ENCODE assay signal across 1 cellular context in the genomic region with DNA sequence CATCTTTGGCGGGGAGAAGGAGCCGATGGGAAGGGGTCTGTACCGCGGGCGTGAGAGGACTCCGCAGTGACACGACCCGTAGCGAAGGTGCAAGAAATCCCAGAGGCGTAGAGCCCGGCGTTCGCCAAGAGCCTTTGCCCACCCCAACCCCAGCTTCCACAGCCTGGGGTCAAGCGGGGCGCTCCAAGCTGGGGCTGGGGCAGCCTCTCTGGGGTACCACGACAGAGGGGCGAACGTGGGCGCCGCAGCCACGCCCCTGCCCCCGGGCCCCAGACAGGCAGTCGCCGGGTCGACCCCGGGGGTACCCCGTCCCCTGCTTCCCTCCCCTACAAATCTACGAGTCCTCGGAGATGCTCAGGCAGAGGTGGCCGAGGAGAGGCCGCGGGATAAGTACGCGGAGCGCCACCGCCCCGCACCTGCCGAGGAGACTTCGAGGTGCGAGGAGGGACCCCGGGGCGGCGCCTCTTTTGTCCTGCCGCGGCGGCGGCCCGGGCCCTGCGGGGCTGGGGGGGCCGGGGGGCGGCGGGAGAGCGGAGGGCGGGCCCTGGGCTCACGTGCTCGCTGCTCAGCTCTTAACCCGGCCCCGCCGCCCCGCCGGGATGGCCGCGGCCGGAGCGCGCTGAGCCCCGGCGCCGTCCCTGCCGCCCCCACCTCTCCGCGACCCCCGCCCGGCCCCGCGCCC.
TF ChIP-seq lines count a peak whose summit lies in the region.

A gene with protein sequence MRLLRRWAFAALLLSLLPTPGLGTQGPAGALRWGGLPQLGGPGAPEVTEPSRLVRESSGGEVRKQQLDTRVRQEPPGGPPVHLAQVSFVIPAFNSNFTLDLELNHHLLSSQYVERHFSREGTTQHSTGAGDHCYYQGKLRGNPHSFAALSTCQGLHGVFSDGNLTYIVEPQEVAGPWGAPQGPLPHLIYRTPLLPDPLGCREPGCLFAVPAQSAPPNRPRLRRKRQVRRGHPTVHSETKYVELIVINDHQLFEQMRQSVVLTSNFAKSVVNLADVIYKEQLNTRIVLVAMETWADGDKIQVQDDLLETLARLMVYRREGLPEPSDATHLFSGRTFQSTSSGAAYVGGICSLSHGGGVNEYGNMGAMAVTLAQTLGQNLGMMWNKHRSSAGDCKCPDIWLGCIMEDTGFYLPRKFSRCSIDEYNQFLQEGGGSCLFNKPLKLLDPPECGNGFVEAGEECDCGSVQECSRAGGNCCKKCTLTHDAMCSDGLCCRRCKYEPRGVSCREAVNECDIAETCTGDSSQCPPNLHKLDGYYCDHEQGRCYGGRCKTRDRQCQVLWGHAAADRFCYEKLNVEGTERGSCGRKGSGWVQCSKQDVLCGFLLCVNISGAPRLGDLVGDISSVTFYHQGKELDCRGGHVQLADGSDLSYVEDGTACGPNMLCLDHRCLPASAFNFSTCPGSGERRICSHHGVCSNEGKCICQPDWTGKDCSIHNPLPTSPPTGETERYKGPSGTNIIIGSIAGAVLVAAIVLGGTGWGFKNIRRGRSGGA (plus strand): TSS at position 575 of the 682 bp plus-strand sequence. CDS start 212 bp downstream, outside the sequence.

TF ChIP-seq in neural cell, 6 proteins besides CTCF, POLR2A, EP300 and RAD21 (continued from another document):
- TF ChIP-seq, protein P1, sequence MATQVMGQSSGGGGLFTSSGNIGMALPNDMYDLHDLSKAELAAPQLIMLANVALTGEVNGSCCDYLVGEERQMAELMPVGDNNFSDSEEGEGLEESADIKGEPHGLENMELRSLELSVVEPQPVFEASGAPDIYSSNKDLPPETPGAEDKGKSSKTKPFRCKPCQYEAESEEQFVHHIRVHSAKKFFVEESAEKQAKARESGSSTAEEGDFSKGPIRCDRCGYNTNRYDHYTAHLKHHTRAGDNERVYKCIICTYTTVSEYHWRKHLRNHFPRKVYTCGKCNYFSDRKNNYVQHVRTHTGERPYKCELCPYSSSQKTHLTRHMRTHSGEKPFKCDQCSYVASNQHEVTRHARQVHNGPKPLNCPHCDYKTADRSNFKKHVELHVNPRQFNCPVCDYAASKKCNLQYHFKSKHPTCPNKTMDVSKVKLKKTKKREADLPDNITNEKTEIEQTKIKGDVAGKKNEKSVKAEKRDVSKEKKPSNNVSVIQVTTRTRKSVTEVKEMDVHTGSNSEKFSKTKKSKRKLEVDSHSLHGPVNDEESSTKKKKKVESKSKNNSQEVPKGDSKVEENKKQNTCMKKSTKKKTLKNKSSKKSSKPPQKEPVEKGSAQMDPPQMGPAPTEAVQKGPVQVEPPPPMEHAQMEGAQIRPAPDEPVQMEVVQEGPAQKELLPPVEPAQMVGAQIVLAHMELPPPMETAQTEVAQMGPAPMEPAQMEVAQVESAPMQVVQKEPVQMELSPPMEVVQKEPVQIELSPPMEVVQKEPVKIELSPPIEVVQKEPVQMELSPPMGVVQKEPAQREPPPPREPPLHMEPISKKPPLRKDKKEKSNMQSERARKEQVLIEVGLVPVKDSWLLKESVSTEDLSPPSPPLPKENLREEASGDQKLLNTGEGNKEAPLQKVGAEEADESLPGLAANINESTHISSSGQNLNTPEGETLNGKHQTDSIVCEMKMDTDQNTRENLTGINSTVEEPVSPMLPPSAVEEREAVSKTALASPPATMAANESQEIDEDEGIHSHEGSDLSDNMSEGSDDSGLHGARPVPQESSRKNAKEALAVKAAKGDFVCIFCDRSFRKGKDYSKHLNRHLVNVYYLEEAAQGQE (IDR thresholded peaks at IDR 0.05; ENCODE audit: borderline replicate concordance): no peak
- TF ChIP-seq MXI1 (conservative IDR thresholded peaks at IDR 0.05; ENCODE audit: poor library complexity, severe bottlenecking) (no peak), EZH2 (IDR thresholded peaks at IDR 0.05; ENCODE audit: borderline replicate concordance, insufficient read depth, low read length, poor library complexity, severe bottlenecking) (no peak), POLR2AphosphoS5 (IDR thresholded peaks at IDR 0.05) (no peak), TAF1 (IDR thresholded peaks at IDR 0.05; ENCODE audit: low read depth) (no peak)
TF ChIP-seq in neural cell: peak in this region for 0.
